19 cellular contexts compared by ENCODE assay signal in the genomic region with DNA sequence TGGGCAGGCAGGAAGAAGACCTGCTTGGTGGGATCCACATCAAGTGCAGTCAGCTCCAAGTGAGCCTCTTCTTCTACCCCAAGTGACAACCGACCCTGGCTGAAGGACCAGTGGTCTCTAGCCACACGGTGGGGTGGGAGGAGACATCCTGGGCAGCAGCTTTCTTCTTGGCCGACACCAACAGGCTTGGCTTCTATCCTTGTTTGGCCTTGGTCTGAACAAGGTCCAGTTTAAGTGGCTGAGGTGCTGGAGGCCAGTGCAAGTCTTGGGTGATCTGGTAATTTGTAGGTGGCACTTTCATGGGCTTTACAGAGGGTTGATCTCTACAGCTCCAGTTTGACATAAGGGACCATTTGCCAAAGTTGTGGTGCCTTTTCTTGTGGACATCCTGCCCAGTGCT.
DNase-seq lines count a peak whose midpoint lies in the region; ATAC-seq and TF ChIP-seq lines count a peak whose summit lies in the region.
"Had no signal": no experiment of that assay in that cellular context is flagged by ENCODE, and none has a peak within 500 bp of the region (broad histone marks: within the 10 kb centered on the region; RNA-seq: fewer than 3 reads in every experiment).

No MANE protein-coding gene starts in this region.

- peaks cover 27% of the 10 kb centered on the region for H3K4me1 Mint-ChIP-seq in nephron progenitor cell
- H3K4me1 Mint-ChIP-seq in stimulated activated memory B cell treated with anti-CD40 and anti-IgM and Interleukin-4, amounts not matched to agents 10 μg/mL and 1 μg/mL and 100 μg/mL, for 72 hours: peaks cover 39% of the 10 kb centered on the region
- peaks cover 13% of the 10 kb centered on the region for H3K4me1 Mint-ChIP-seq in mesothelial cell of epicardium

- no peak for DNase-seq in left ventricle myocardium inferior
- no peak for DNase-seq in right cardiac atrium
- no peak for DNase-seq in nephron progenitor cell
- no peak for DNase-seq in mesothelial cell of epicardium (ENCODE audit: low spot score in 2 of 2, unreplicated experiment in 2 of 2)
- DNase-seq in substantia nigra (lab: John Stamatoyannopoulos, UW): no peak
- DNase-seq: CD8-positive, alpha-beta memory T cell; COR-L47; DMS 273 treated with DMSO at 0.1 percent for 48 hours; DMS53; DND-41; EL; H9; IMR-90 had no signal

- peaks cover 21% of the 10 kb centered on the region for H3K36me3 ChIP-seq in left ventricle myocardium inferior
- H3K36me3 ChIP-seq: BLaER1 treated with 17β-estradiol and CSF1 and Interleukin-3, amounts not matched to agents 10 nM and 100 nM had no signal

- H3K9me3 ChIP-seq in left ventricle myocardium inferior (replicated peaks) (no peaks in the 10 kb centered on the region), right cardiac atrium (ENCODE audit: control insufficient read depth, low read length) (no peaks in the 10 kb centered on the region)
- H3K9me3 ChIP-seq: BLaER1 treated with 17β-estradiol and CSF1 and Interleukin-3, amounts not matched to agents 10 nM and 100 nM had no signal

- ATAC-seq in right cardiac atrium (no peak), GM19397 (IDR thresholded peaks at IDR 0.05; ENCODE audit: unreplicated experiment) (no peak)
- ATAC-seq in stimulated activated memory B cell treated with anti-CD40 and anti-IgM and Interleukin-4, amounts not matched to agents 10 μg/mL and 1 μg/mL and 100 μg/mL, for 72 hours: no peak
- ATAC-seq: GM12878 had no signal

- H3K36me3 Mint-ChIP-seq in nephron progenitor cell (ENCODE audit: low read depth): peaks cover 9% of the 10 kb centered on the region
- no peaks in the 10 kb centered on the region for H3K36me3 Mint-ChIP-seq in stimulated activated memory B cell treated with anti-CD40 and anti-IgM and Interleukin-4, amounts not matched to agents 10 μg/mL and 1 μg/mL and 100 μg/mL, for 72 hours
- H3K36me3 Mint-ChIP-seq in mesothelial cell of epicardium: peaks cover 31% of the 10 kb centered on the region
- H3K36me3 Mint-ChIP-seq: CD8-positive, alpha-beta memory T cell had no signal

- peaks cover 2% of the 10 kb centered on the region for H3K27me3 Mint-ChIP-seq in nephron progenitor cell (ENCODE audit: low read depth, poor library complexity)
- no peaks in the 10 kb centered on the region for H3K27me3 Mint-ChIP-seq in stimulated activated memory B cell treated with anti-CD40 and anti-IgM and Interleukin-4, amounts not matched to agents 10 μg/mL and 1 μg/mL and 100 μg/mL, for 72 hours
- no peaks in the 10 kb centered on the region for H3K27me3 Mint-ChIP-seq in mesothelial cell of epicardium (ENCODE audit: low read depth)
- H3K27me3 Mint-ChIP-seq: B cell; CD8-positive, alpha-beta memory T cell had no signal

- WGBS in right cardiac atrium: 56% methylated on average over 3 of the region's 3 CpGs

- H3K4me1 ChIP-seq in left ventricle myocardium inferior: peaks cover 85% of the 10 kb centered on the region
- peaks cover 13% of the 10 kb centered on the region for H3K4me1 ChIP-seq in right cardiac atrium (ENCODE audit: control insufficient read depth, insufficient read depth, low read length)

- H3K27me3 ChIP-seq in left ventricle myocardium inferior (ENCODE audit: low read depth) (no peaks in the 10 kb centered on the region), right cardiac atrium (ENCODE audit: control insufficient read depth, insufficient read depth) (no peaks in the 10 kb centered on the region)
- H3K27me3 ChIP-seq: BLaER1 treated with 17β-estradiol and CSF1 and Interleukin-3, amounts not matched to agents 10 nM and 100 nM had no signal

- TF ChIP-seq CTCF in left ventricle myocardium inferior (IDR thresholded peaks at IDR 0.05; ENCODE audit: borderline replicate concordance) (no peak), nephron progenitor cell (IDR thresholded peaks at IDR 0.05) (no peak), mesothelial cell of epicardium (IDR thresholded peaks at IDR 0.05; ENCODE audit: unreplicated experiment) (no peak)

- H3K27ac ChIP-seq in left ventricle myocardium inferior (replicated peaks): peak overlapping the region; percentile 33
- no peak overlapping the region for H3K27ac ChIP-seq in right cardiac atrium (ENCODE audit: low read length)
- no peak overlapping the region for H3K27ac ChIP-seq in substantia nigra (ENCODE audit: low read depth, low read length, poor library complexity, severe bottlenecking)
- H3K27ac ChIP-seq: 22Rv1; BLaER1 treated with 17β-estradiol and CSF1 and Interleukin-3, amounts not matched to agents 10 nM and 100 nM had no signal

- peak overlapping the region; percentile 46 for H3K27ac Mint-ChIP-seq in nephron progenitor cell
- H3K27ac Mint-ChIP-seq in stimulated activated memory B cell treated with anti-CD40 and anti-IgM and Interleukin-4, amounts not matched to agents 10 μg/mL and 1 μg/mL and 100 μg/mL, for 72 hours: peak overlapping the region; percentile 30
- H3K27ac Mint-ChIP-seq in mesothelial cell of epicardium: no peak overlapping the region
- H3K27ac Mint-ChIP-seq: B cell, H9 had no signal

- no peak overlapping the region for H3K4me3 ChIP-seq in left ventricle myocardium inferior
- no peak overlapping the region for H3K4me3 ChIP-seq in right cardiac atrium (ENCODE audit: low read length)
- H3K4me3 ChIP-seq: BLaER1 treated with 17β-estradiol and CSF1 and Interleukin-3, amounts not matched to agents 10 nM and 100 nM; GM12878 had no signal

- H3K4me3 Mint-ChIP-seq in nephron progenitor cell (no peak overlapping the region), mesothelial cell of epicardium (no peak overlapping the region)
- no peak overlapping the region for H3K4me3 Mint-ChIP-seq in stimulated activated memory B cell treated with anti-CD40 and anti-IgM and Interleukin-4, amounts not matched to agents 10 μg/mL and 1 μg/mL and 100 μg/mL, for 72 hours
- H3K4me3 Mint-ChIP-seq: B cell, H9 had no signal

- intact Hi-C loops in left ventricle myocardium inferior (cut with micrococcal nuclease) (loop anchor here (10.0 kb wide), 1 partner anchor 87 kb away; no protein-coding TSS in a partner anchor), right cardiac atrium (cut with DNase I) (loop anchor here in 3 of 4 donors (5.0 to 10.0 kb wide), 2 partner anchors 67 to 84 kb away; partner anchors contain the start of gene PDCD4 (in 1 of the 3))

- H3K9me3 Mint-ChIP-seq in nephron progenitor cell (no peaks in the 10 kb centered on the region), mesothelial cell of epicardium (no peaks in the 10 kb centered on the region)
- no peaks in the 10 kb centered on the region for H3K9me3 Mint-ChIP-seq in stimulated activated memory B cell treated with anti-CD40 and anti-IgM and Interleukin-4, amounts not matched to agents 10 μg/mL and 1 μg/mL and 100 μg/mL, for 72 hours
- H3K9me3 Mint-ChIP-seq: CD8-positive, alpha-beta memory T cell; H9 had no signal
